ENCODE assay signal across 8 cellular contexts in the genomic region with DNA sequence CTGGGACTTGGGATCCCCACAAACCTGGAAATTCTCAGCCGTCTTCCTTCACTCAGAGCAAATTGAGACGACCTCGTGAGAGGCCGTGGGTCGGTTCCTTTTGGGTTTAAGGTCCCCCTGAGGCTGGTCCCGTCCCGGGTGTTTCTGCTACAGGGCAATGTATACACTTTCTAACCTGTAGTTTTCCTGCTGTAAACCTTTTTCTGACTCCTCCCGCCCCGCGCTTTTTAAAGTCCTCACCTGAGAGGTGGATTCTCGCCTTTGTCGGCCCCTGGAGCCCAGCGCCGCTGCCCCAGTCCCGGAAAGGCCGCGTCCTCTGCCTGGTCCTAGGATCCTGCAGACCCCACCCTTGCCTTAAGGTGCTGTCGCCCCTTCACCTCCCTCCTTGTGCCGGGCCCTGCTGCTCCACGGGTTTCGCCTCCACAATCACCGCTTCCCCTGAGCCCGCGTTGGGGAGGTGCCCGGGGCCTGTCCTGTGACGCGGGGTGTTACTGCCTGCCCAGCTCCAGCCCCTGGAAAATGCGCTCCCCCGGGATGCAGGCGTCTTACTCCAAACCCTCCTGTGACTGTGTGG. TPM values are rescaled to one million over a fixed set of nuclear protein-coding genes. Genes with fewer than 3 reads are reported as not detected.
DNase-seq lines count a peak whose midpoint lies in the region; ATAC-seq, FAIRE-seq and TF ChIP-seq lines count a peak whose summit lies in the region.

No MANE protein-coding gene starts in this region.

- H3K4me3 ChIP-seq in GM12875 (ENCODE audit: low read depth, low read length) = peak overlapping the region; percentile 66
- peak overlapping the region; percentile 74 to 86 for H3K4me3 ChIP-seq in HCT116 (replicated peaks in 1 of 2; ENCODE audit: low read depth in 1 of 2, low read length in 2 of 2)
- peak overlapping the region; percentile 93 for H3K4me3 ChIP-seq in astrocyte (ENCODE audit: insufficient read depth, low read depth, low read length)
- peak overlapping the region; percentile 99 for H3K4me3 ChIP-seq in iPS-20b (ENCODE audit: low read length)
- peak overlapping the region; percentile 58 to 89 (median 70) for H3K4me3 ChIP-seq in spleen

- no peaks in the 10 kb centered on the region for H3K27me3 Mint-ChIP-seq in astrocyte (ENCODE audit: low read depth, unreplicated experiment)

- H3K9me3 ChIP-seq in HCT116 (ENCODE audit: control insufficient read depth in 1 of 2, insufficient read depth in 1 of 2, low read depth in 1 of 2, low read length in 2 of 2) (no peaks in the 10 kb centered on the region; a peak in 1 of 4 replicates), astrocyte (ENCODE audit: insufficient read depth, low read depth, low read length) (no peaks in the 10 kb centered on the region), iPS-20b (ENCODE audit: insufficient read depth, low read depth, low read length) (no peaks in the 10 kb centered on the region), spleen (peaks cover 0 to 22% (median 6%) of the 10 kb centered on the region in 8 donors)

- H3K9me3 Mint-ChIP-seq in astrocyte (ENCODE audit: unreplicated experiment) = no peaks in the 10 kb centered on the region

- H3K27ac Mint-ChIP-seq in astrocyte (ENCODE audit: unreplicated experiment) = peak overlapping the region; percentile 92

- TF ChIP-seq RAD21 in HCT116 (IDR thresholded peaks at IDR 0.05; ENCODE audit: low read depth) = no peak

- peaks cover 4% of the 10 kb centered on the region for H3K36me3 Mint-ChIP-seq in astrocyte (ENCODE audit: low read depth, unreplicated experiment)

- H3K4me2 ChIP-seq in HCT116 (ENCODE audit: low read length) (peak overlapping the region; percentile 88), astrocyte (ENCODE audit: low read length) (peak overlapping the region; percentile 97)

- TF ChIP-seq CTCF in GM12875 (IDR thresholded peaks at IDR 0.05; ENCODE audit: borderline replicate concordance, insufficient read depth, low read depth, low read length) = no peak
- TF ChIP-seq CTCF in HCT116 (IDR thresholded peaks at IDR 0.05 in 2 of 3, conservative IDR thresholded peaks at IDR 0.05 in 1 of 3; ENCODE audit: borderline replicate concordance in 1 of 3, insufficient read depth in 1 of 3, low read depth in 2 of 3, low read length in 2 of 3) = no peak
- no peak for TF ChIP-seq CTCF in astrocyte (IDR thresholded peaks at IDR 0.05; ENCODE audit: insufficient read depth, low read depth, low read length)
- TF ChIP-seq CTCF in spleen (IDR thresholded peaks at IDR 0.05 in 8 of 11, conservative IDR thresholded peaks at IDR 0.05 in 3 of 11) = no peak

- 0 to 2% (median 1%) methylated on average over 20 to 30 of the region's 30 CpGs for WGBS in spleen, 5 donors

- BruUV-seq in HCT116 (replicated peaks; lab: Mats Ljungman, UMichigan) = TSS peak; percentile 43

- POLR2A ChIA-PET in HCT116 (lab: Charles Lee) = no interaction called here

- no peak for DNase-seq in HCT116 (ENCODE audit: low read depth, low spot score)
- DNase-seq in NCI-H146 (lab: John Stamatoyannopoulos, UW) = peak; percentile 37
- DNase-seq in astrocyte (ENCODE audit: low read depth) = no peak
- DNase-seq in spleen = peak; percentile 83
- no peak for DNase-seq in SW 1271 (lab: John Stamatoyannopoulos, UW)
- no peak for DNase-seq in NCI-H1930 (lab: John Stamatoyannopoulos, UW)

- H3K27me3 ChIP-seq in HCT116 (ENCODE audit: insufficient read depth, low read length) (no peaks in the 10 kb centered on the region), astrocyte (ENCODE audit: insufficient read depth, low read length) (no peaks in the 10 kb centered on the region), iPS-20b (ENCODE audit: insufficient read depth, low read length) (no peaks in the 10 kb centered on the region), spleen (replicated peaks in 1 of 7) (no peaks in the 10 kb centered on the region)

- peak overlapping the region; percentile 82 for H3K9ac ChIP-seq in HCT116 (ENCODE audit: low read length)
- peak overlapping the region; percentile 92 for H3K9ac ChIP-seq in astrocyte (ENCODE audit: low read length)
- peak overlapping the region; percentile 88 for H3K9ac ChIP-seq in iPS-20b (ENCODE audit: low read depth, low read length)

- CTCF ChIA-PET in HCT116 (lab: Charles Lee) = no interaction called here

- TF ChIP-seq POLR2A in HCT116 (IDR thresholded peaks at IDR 0.05; ENCODE audit: borderline replicate concordance, extremely low read depth, insufficient read depth, insufficient read length) (no peak), spleen (IDR thresholded peaks at IDR 0.05) (no peak)

- peak overlapping the region; percentile 98 for H3K4me3 Mint-ChIP-seq in astrocyte (ENCODE audit: unreplicated experiment)

- peak overlapping the region; percentile 74 for H3K27ac ChIP-seq in HCT116 (ENCODE audit: low read depth, low read length)
- H3K27ac ChIP-seq in astrocyte (ENCODE audit: low read depth, low read length) = peak overlapping the region; percentile 70
- no peak overlapping the region for H3K27ac ChIP-seq in iPS-20b (ENCODE audit: low read length)
- peak overlapping the region in 7 of 8 donors; percentile 5 to 84 (median 77) for H3K27ac ChIP-seq in spleen

- H4K20me1 ChIP-seq in HCT116 (ENCODE audit: insufficient read depth) (no peaks in the 10 kb centered on the region), astrocyte (ENCODE audit: insufficient read depth, low read length) (no peaks in the 10 kb centered on the region)

- H3K36me3 ChIP-seq in HCT116 (ENCODE audit: control insufficient read depth in 1 of 2, insufficient read depth in 2 of 2, low read length in 2 of 2) (peaks cover 5 to 32% of the 10 kb centered on the region in 2 experiments; a peak in 3 of 4 replicates), astrocyte (ENCODE audit: insufficient read depth, low read length) (peaks cover 5% of the 10 kb centered on the region), iPS-20b (ENCODE audit: insufficient read depth, low read depth, low read length) (peaks cover 31% of the 10 kb centered on the region), spleen (peaks cover 0 to 37% (median 11%) of the 10 kb centered on the region in 6 donors)

- H3K4me1 Mint-ChIP-seq in astrocyte (ENCODE audit: low read depth, unreplicated experiment) = peaks cover 3% of the 10 kb centered on the region

- H2AFZ ChIP-seq in HCT116 (ENCODE audit: low read depth, low read length, poor library complexity, severe bottlenecking) = no peak overlapping the region
- H2AFZ ChIP-seq in astrocyte (ENCODE audit: low read depth, low read length) = peak overlapping the region; percentile 87

- H3K9me2 ChIP-seq in HCT116 (ENCODE audit: insufficient read depth) = no peaks in the 10 kb centered on the region

- H3K79me2 ChIP-seq in HCT116 (ENCODE audit: insufficient read depth, low read length) (peaks cover 21% of the 10 kb centered on the region), astrocyte (ENCODE audit: insufficient read depth, low read length) (peaks cover 12% of the 10 kb centered on the region)

- RAD21 ChIA-PET in HCT116 (lab: Charles Lee; ENCODE audit: low non-redundant PET in 1 of 2, low total read pairs in 2 of 2, uncharacterized antibody in 2 of 2, unreplicated experiment in 2 of 2) = no interaction called here

- H3K4me1 ChIP-seq in HCT116 (ENCODE audit: control insufficient read depth in 1 of 2, insufficient read depth in 2 of 2, low read length in 2 of 2) (peaks cover 0 to 5% of the 10 kb centered on the region in 2 experiments; a peak in 3 of 4 replicates), astrocyte (ENCODE audit: insufficient read depth, low read length) (peaks cover 4% of the 10 kb centered on the region), iPS-20b (ENCODE audit: insufficient read depth, low read length) (0 out of 2 replicates have a peak, but pooled peaks cover 3% of the 10 kb centered on the region), spleen (peaks cover 0 to 24% (median 16%) of the 10 kb centered on the region in 6 donors)

- FAIRE-seq in astrocyte (lab: Jason Lieb, UNC) = no peak

- intact Hi-C loops in HCT116 (cut with micrococcal nuclease) (no loop called here), spleen (cut with DNase I; ENCODE audit: low total_unique reads) (no loop called here)

- ATAC-seq in HCT116 = peak; percentile 53

TF ChIP-seq in HCT116, 20 proteins besides CTCF, POLR2A, EP300 and RAD21:
- TF ChIP-seq, protein P1, sequence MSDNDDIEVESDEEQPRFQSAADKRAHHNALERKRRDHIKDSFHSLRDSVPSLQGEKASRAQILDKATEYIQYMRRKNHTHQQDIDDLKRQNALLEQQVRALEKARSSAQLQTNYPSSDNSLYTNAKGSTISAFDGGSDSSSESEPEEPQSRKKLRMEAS (IDR thresholded peaks at IDR 0.05) = no peak
- peak; percentile 51; the same call in 1 of the 2 replicates for TF ChIP-seq ZFX (IDR thresholded peaks at IDR 0.05)

RNA-seq across cellular contexts. Expression of gene ZNF761, which starts 0.4 kb away (rescaled TPM):
- total RNA-seq in HCT116 (2021; ENCODE audit: unreplicated experiment) (8.8 TPM), astrocyte (10.3 and 11.3 TPM in 2 replicates), spleen (10 to 100 TPM in 6 of 7 donors, 1 to 10 TPM in 1; 8.3 to 14.2 (median 11.1) TPM)
- 6.0 and 6.9 TPM in 2 replicates for polyA plus RNA-seq in HCT116 (2012)
- 1 to 10 TPM; 5.9 to 7.6 (median 6.1) TPM for polyA plus RNA-seq in spleen

RNA-seq across cellular contexts. Expression of gene ZNF813, which starts 35.4 kb away (rescaled TPM):
- total RNA-seq in HCT116 (2021; ENCODE audit: unreplicated experiment) (not detected), astrocyte (3.7 and 4.1 TPM in 2 replicates), spleen (1 to 10 TPM; 3.2 to 7.5 (median 4.8) TPM)
- not detected in 2 replicates for polyA plus RNA-seq in HCT116 (2012)
- polyA plus RNA-seq in spleen = 1 to 10 TPM; 1.1 to 1.9 (median 1.2) TPM

RNA-seq across cellular contexts. Expression of gene ZNF765, which starts 37.2 kb away (rescaled TPM):
- 6.7 TPM for total RNA-seq in HCT116 (2021; ENCODE audit: unreplicated experiment)
- 4.1 and 4.9 TPM in 2 replicates for polyA plus RNA-seq in HCT116 (2012)
- 7.5 and 8.9 TPM in 2 replicates for total RNA-seq in astrocyte
- total RNA-seq in spleen = 10 to 100 TPM in 6 of 7 donors, 1 to 10 TPM in 1; 9.3 to 15.9 (median 12.1) TPM
- 1 to 10 TPM; 2.2 to 4.6 (median 2.6) TPM for polyA plus RNA-seq in spleen

Comparison
In these comparisons a context has a peak if more than half of its experiments do, and no peak if none do; other contexts are left out.
1. DNase-seq: peak in NCI-H146 (single experiment) and spleen (single experiment); none in HCT116 (single experiment), astrocyte (single experiment), SW 1271 (0 of 2) and NCI-H1930 (0 of 2).
2. Peak in every context shown above with its lines, with median percentiles within 50 percentile points of each other: H3K4me3 ChIP-seq and H3K9ac ChIP-seq.